Comparison of ENCODE assay signal across 11 cellular contexts in the genomic region with DNA sequence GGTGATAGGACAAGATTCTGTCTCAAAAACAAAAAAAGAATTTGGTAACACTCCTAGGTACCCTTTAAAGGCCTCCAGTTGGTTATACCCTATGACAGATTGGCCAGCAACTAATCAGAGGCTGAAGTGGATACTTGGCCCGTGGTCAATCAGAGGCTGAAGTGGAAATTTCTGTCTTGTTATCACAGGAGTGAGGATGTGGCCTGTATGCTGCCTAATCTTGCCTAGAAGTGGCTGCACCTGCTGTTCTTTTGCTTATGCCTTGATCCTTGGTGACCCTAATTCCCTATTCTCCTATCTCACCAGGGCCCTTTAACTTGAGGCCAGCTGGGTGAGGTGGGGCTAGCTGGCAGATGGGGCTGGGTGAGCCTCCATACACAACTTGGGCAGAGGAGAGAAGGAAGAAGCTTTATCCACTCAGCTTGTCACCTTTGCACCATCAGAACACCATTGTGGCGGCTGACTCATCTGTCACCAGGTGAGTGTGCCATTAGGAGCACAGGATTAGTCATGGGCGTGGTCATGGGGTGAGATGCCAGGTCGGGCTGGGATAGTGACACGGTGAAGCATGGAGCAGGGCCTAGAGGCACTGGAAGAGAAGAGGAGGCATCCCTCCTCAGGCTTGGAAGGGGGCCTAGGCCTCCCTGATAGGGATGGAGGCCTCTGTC. TPM values are rescaled to one million over a fixed set of nuclear protein-coding genes. Genes with fewer than 3 reads are reported as not detected.
A peak's percentile ranks its signal among the peaks of the same experiment; 100 is the strongest.
DNase-seq lines count a peak whose midpoint lies in the region; ATAC-seq, FAIRE-seq and TF ChIP-seq lines count a peak whose summit lies in the region.
"Had no signal": no experiment of that assay in that cellular context is flagged by ENCODE, and none has a peak within 500 bp of the region (broad histone marks: within the 10 kb centered on the region; RNA-seq: fewer than 3 reads in every experiment).

No MANE protein-coding gene starts in this region.

- peak overlapping the region; percentile 74 for H3K27ac Mint-ChIP-seq in activated T-cell treated with anti-CD3 and anti-CD28 coated beads, Interleukin-2, amount 50 U/mL, for 24 hours
- no peak overlapping the region for H3K27ac Mint-ChIP-seq in nephron progenitor cell

- H3K4me1 Mint-ChIP-seq in activated T-cell treated with anti-CD3 and anti-CD28 coated beads, Interleukin-2, amount 50 U/mL, for 24 hours (ENCODE audit: low read depth) = peaks cover 33% of the 10 kb centered on the region
- peaks cover 11% of the 10 kb centered on the region for H3K4me1 Mint-ChIP-seq in nephron progenitor cell

- H3K4me3 ChIP-seq in HepG2 (replicated peaks in 1 of 3; ENCODE audit: insufficient read depth in 1 of 3, low read depth in 2 of 3, low read length in 3 of 3) = peak overlapping the region in 1 of 3 experiments; percentile 56; a peak in 1 of 6 replicates
- no peak overlapping the region for H3K4me3 ChIP-seq in thyroid gland (replicated peaks in 1 of 3)
- H3K4me3 ChIP-seq: thoracic aorta had no signal

- DNase-seq in activated T-cell treated with anti-CD3 and anti-CD28 coated beads for 48 hours (ENCODE audit: low read depth) = peak; percentile 68
- DNase-seq in activated T-cell treated with anti-CD3 and anti-CD28 coated beads for 4 hours = no peak
- DNase-seq in activated T-cell treated with anti-CD3 and anti-CD28 coated beads, Interleukin-2, amount 50 U/mL, for 24 hours = peak; percentile 55
- DNase-seq in HepG2 (ENCODE audit: low spot score) = peak; percentile 71
- peak; percentile 73 to 75 for DNase-seq in thyroid gland
- DNase-seq in nephron progenitor cell = no peak
- DNase-seq in GDM1 (lab: John Stamatoyannopoulos, UW) = no peak
- DNase-seq in NCI-H1694 (lab: John Stamatoyannopoulos, UW) = no peak
- DNase-seq: NCI-H1105 treated with DMSO at 0.1 percent for 48 hours had no signal

- POLR2A ChIA-PET in HepG2 (lab: Yijun Ruan, JAX) = interaction anchor here (0.6 kb wide), 1 partner anchor 9 kb away, joined by 4 read pairs; no protein-coding TSS in a partner anchor

- H3K9me3 Mint-ChIP-seq in activated T-cell treated with anti-CD3 and anti-CD28 coated beads, Interleukin-2, amount 50 U/mL, for 24 hours = no peaks in the 10 kb centered on the region
- no peaks in the 10 kb centered on the region for H3K9me3 Mint-ChIP-seq in nephron progenitor cell

- no peak overlapping the region for H3K9ac ChIP-seq in HepG2 (ENCODE audit: insufficient read depth, low read depth, low read length)

- peaks cover 69% of the 10 kb centered on the region for H3K4me1 ChIP-seq in HepG2 (ENCODE audit: insufficient read depth, low read length)
- peaks cover 26 to 36% of the 10 kb centered on the region in 2 donors for H3K4me1 ChIP-seq in thyroid gland

- H3K27me3 ChIP-seq in HepG2 (ENCODE audit: control insufficient read depth in 1 of 2, insufficient read depth in 2 of 2, low read length in 2 of 2) = no peaks in the 10 kb centered on the region
- H3K27me3 ChIP-seq in thyroid gland = no peaks in the 10 kb centered on the region

- no peaks in the 10 kb centered on the region for H3K27me3 Mint-ChIP-seq in activated T-cell treated with anti-CD3 and anti-CD28 coated beads, Interleukin-2, amount 50 U/mL, for 24 hours
- peaks cover 3% of the 10 kb centered on the region for H3K27me3 Mint-ChIP-seq in nephron progenitor cell (ENCODE audit: low read depth, poor library complexity)
- H3K27me3 Mint-ChIP-seq: CD4-positive, CD25-positive, alpha-beta regulatory T cell had no signal

- no peak overlapping the region for H2AFZ ChIP-seq in HepG2 (ENCODE audit: low read length)

- no peak for FAIRE-seq in HepG2 (lab: Jason Lieb, UNC)

- H4K20me1 ChIP-seq in HepG2 (ENCODE audit: insufficient read depth, low read length) = no peaks in the 10 kb centered on the region

- H3K9me3 ChIP-seq in HepG2 (ENCODE audit: low read length) (no peaks in the 10 kb centered on the region), thyroid gland (no peaks in the 10 kb centered on the region)
- H3K9me3 ChIP-seq: thoracic aorta had no signal

- no peaks in the 10 kb centered on the region for H3K36me3 ChIP-seq in HepG2 (replicated peaks in 1 of 2; ENCODE audit: control insufficient read depth in 1 of 2, insufficient read depth in 2 of 2, low read length in 2 of 2)
- no peaks in the 10 kb centered on the region for H3K36me3 ChIP-seq in thyroid gland
- H3K36me3 ChIP-seq: thoracic aorta had no signal

- TF ChIP-seq EP300 in HepG2 (IDR thresholded peaks at IDR 0.05; ENCODE audit: low read depth in 2 of 2, low read length in 2 of 2) (no peak), HepG2 (CRISPR knock-in tag; IDR thresholded peaks at IDR 0.05; ENCODE audit: borderline replicate concordance) (no peak)

- no peak for TF ChIP-seq RAD21 in HepG2 (CRISPR knock-in tag; IDR thresholded peaks at IDR 0.05)

- WGBS in HepG2 (ENCODE audit: low lambda C conversion rate) = 11% methylated on average over 5 of the region's 5 CpGs
- 65 to 85% methylated on average over 5 of the region's 5 CpGs for WGBS in thyroid gland, 2 donors

- peak overlapping the region; percentile 81 for H3K4me2 ChIP-seq in HepG2 (ENCODE audit: low read depth, low read length)

- H3K27ac ChIP-seq in HepG2 (ENCODE audit: extremely low read length, insufficient read depth, low read length) (no peak overlapping the region), thyroid gland (peak overlapping the region; percentile 66 to 88 (median 87))
- H3K27ac ChIP-seq: thoracic aorta had no signal

- no TSS peak for BruUV-seq in HepG2 (replicated peaks; lab: Mats Ljungman, UMichigan)

- H3K36me3 Mint-ChIP-seq in activated T-cell treated with anti-CD3 and anti-CD28 coated beads, Interleukin-2, amount 50 U/mL, for 24 hours (ENCODE audit: low read depth) = no peaks in the 10 kb centered on the region
- no peaks in the 10 kb centered on the region for H3K36me3 Mint-ChIP-seq in nephron progenitor cell (ENCODE audit: low read depth)
- H3K36me3 Mint-ChIP-seq: CD4-positive, CD25-positive, alpha-beta regulatory T cell had no signal

- in situ Hi-C loops in HepG2 (cut with HindIII; ENCODE audit: extremely low pct_ligation_motif_present, low pct_unique_long_range_greater_than_20kb) = loop anchor here (25.0 kb wide), 1 partner anchor 404 kb away; a partner anchor contains a TSS

- no peaks in the 10 kb centered on the region for H3K79me2 ChIP-seq in HepG2 (ENCODE audit: insufficient read depth, low read length)

- intact Hi-C loops in HepG2 (cut with micrococcal nuclease; ENCODE audit: unreplicated experiment) = loop anchor here (5.0 kb wide), 1 partner anchor 71 kb away; no protein-coding TSS in a partner anchor
- intact Hi-C loops in thyroid gland (cut with DNase I) = no loop called here

- TF ChIP-seq CTCF in HepG2 (CRISPR knock-in tag; IDR thresholded peaks at IDR 0.05) (no peak), thyroid gland (IDR thresholded peaks at IDR 0.05) (no peak), nephron progenitor cell (IDR thresholded peaks at IDR 0.05) (no peak)

- TF ChIP-seq POLR2A in HepG2 (IDR thresholded peaks at IDR 0.05; ENCODE audit: insufficient read depth in 1 of 2, low read depth in 2 of 2, low read length in 2 of 2) (no peak), thyroid gland (IDR thresholded peaks at IDR 0.05) (no peak)

- no peak overlapping the region for H3K4me3 Mint-ChIP-seq in activated T-cell treated with anti-CD3 and anti-CD28 coated beads, Interleukin-2, amount 50 U/mL, for 24 hours
- no peak overlapping the region for H3K4me3 Mint-ChIP-seq in nephron progenitor cell
- H3K4me3 Mint-ChIP-seq: CD4-positive, CD25-positive, alpha-beta regulatory T cell had no signal

- ATAC-seq in HepG2 = peak; percentile 47

- CTCF ChIA-PET in HepG2 (lab: Yijun Ruan, JAX; ENCODE audit: low intra/inter-chr PET ratio, low total read pairs) = no interaction called here

RNA-seq across cellular contexts. Expression of a gene that starts 41.5 kb away (rescaled TPM):
- total RNA-seq in HepG2 (2016; rRNA removed; fragmentation: Illumina TruSeq; extraction: Trizol) (73.0 and 99.7 TPM in 2 replicates), thyroid gland (10 to 100 TPM; 45.3 to 69.2 (median 53.8) TPM)
- total RNA-seq in HepG2 (2016; cell fraction: cytosol; rRNA removed; fragmentation: Illumina TruSeq; extraction: Trizol; ENCODE audit: low read depth) = 19.0 and 26.0 TPM in 2 replicates
- 71.3 and 99.4 TPM in 2 replicates for total RNA-seq in HepG2 (2016; cell fraction: insoluble cytoplasmic fraction; rRNA removed; fragmentation: Illumina TruSeq; extraction: Trizol)
- total RNA-seq in HepG2 (2016; cell fraction: membrane; rRNA removed; fragmentation: Illumina TruSeq; extraction: Trizol) = 25.2 and 29.6 TPM in 2 replicates
- total RNA-seq in HepG2 (2016; cell fraction: nucleus; rRNA removed; fragmentation: Illumina TruSeq; extraction: Trizol) = 76.4 and 91.6 TPM in 2 replicates
- polyA plus RNA-seq in HepG2 (2011; rRNA removed) = 33.2 and 43.0 TPM in 2 replicates
- 14.1 and 24.4 TPM in 2 replicates for polyA plus RNA-seq in HepG2 (2011; cell fraction: cytosol; rRNA removed)
- 12.1 and 18.4 TPM in 2 replicates for polyA plus RNA-seq in HepG2 (2011; cell fraction: nucleus; rRNA removed)
- 46.5 and 59.9 TPM in 2 replicates for polyA plus RNA-seq in HepG2 (2012)
- 11.2 and 12.4 TPM in 2 replicates for polyA plus RNA-seq in HepG2 (2016; cell fraction: cytosol; fragmentation: Illumina TruSeq; extraction: Trizol; ENCODE audit: low read depth)
- 43.4 and 51.8 TPM in 2 replicates for polyA plus RNA-seq in HepG2 (2016; cell fraction: insoluble cytoplasmic fraction; fragmentation: Illumina TruSeq; extraction: Trizol; ENCODE audit: low read depth)
- polyA plus RNA-seq in HepG2 (2016; cell fraction: membrane; fragmentation: Illumina TruSeq; extraction: Trizol; ENCODE audit: low read depth) = 11.1 and 11.7 TPM in 2 replicates
- polyA plus RNA-seq in HepG2 (2016; cell fraction: nucleus; fragmentation: Illumina TruSeq; extraction: Trizol; ENCODE audit: insufficient read depth, low read depth) = 92.7 and 95.6 TPM in 2 replicates
- polyA minus RNA-seq in HepG2 (2011; rRNA and poly(A)+ RNA removed; ENCODE audit: low replicate concordance) = 25.6 and 32.4 TPM in 2 replicates
- polyA minus RNA-seq in HepG2 (2011; cell fraction: cytosol; rRNA and poly(A)+ RNA removed) = 42.9 and 70.5 TPM in 2 replicates
- 27.7 and 36.6 TPM in 2 replicates for polyA minus RNA-seq in HepG2 (2011; cell fraction: nucleus; rRNA and poly(A)+ RNA removed)

RNA-seq across cellular contexts. Expression of a gene that starts 57.5 kb away (rescaled TPM):
- 30.5 and 56.6 TPM in 2 replicates for total RNA-seq in HepG2 (2016; rRNA removed; fragmentation: Illumina TruSeq; extraction: Trizol)
- total RNA-seq in HepG2 (2016; cell fraction: cytosol; rRNA removed; fragmentation: Illumina TruSeq; extraction: Trizol; ENCODE audit: low read depth) = 8.6 and 10.2 TPM in 2 replicates
- total RNA-seq in HepG2 (2016; cell fraction: insoluble cytoplasmic fraction; rRNA removed; fragmentation: Illumina TruSeq; extraction: Trizol) = 28.5 and 53.5 TPM in 2 replicates
- total RNA-seq in HepG2 (2016; cell fraction: membrane; rRNA removed; fragmentation: Illumina TruSeq; extraction: Trizol) = 15.9 and 16.9 TPM in 2 replicates
- total RNA-seq in HepG2 (2016; cell fraction: nucleus; rRNA removed; fragmentation: Illumina TruSeq; extraction: Trizol) = 30.3 and 31.4 TPM in 2 replicates
- polyA plus RNA-seq in HepG2 (2011; rRNA removed) = 39.6 and 56.8 TPM in 2 replicates
- polyA plus RNA-seq in HepG2 (2011; cell fraction: cytosol; rRNA removed) = 32.2 and 37.4 TPM in 2 replicates
- 22.5 and 25.0 TPM in 2 replicates for polyA plus RNA-seq in HepG2 (2011; cell fraction: nucleus; rRNA removed)
- 21.7 and 26.9 TPM in 2 replicates for polyA plus RNA-seq in HepG2 (2012)
- polyA plus RNA-seq in HepG2 (2016; cell fraction: cytosol; fragmentation: Illumina TruSeq; extraction: Trizol; ENCODE audit: low read depth) = 1.3 and 1.4 TPM in 2 replicates
- 44.8 and 45.8 TPM in 2 replicates for polyA plus RNA-seq in HepG2 (2016; cell fraction: insoluble cytoplasmic fraction; fragmentation: Illumina TruSeq; extraction: Trizol; ENCODE audit: low read depth)
- polyA plus RNA-seq in HepG2 (2016; cell fraction: membrane; fragmentation: Illumina TruSeq; extraction: Trizol; ENCODE audit: low read depth) = 4.6 and 6.1 TPM in 2 replicates
- 26.6 and 29.0 TPM in 2 replicates for polyA plus RNA-seq in HepG2 (2016; cell fraction: nucleus; fragmentation: Illumina TruSeq; extraction: Trizol; ENCODE audit: insufficient read depth, low read depth)
- 36.1 and 80.0 TPM in 2 replicates for polyA minus RNA-seq in HepG2 (2011; rRNA and poly(A)+ RNA removed; ENCODE audit: low replicate concordance)
- polyA minus RNA-seq in HepG2 (2011; cell fraction: cytosol; rRNA and poly(A)+ RNA removed) = 51.2 and 62.4 TPM in 2 replicates
- polyA minus RNA-seq in HepG2 (2011; cell fraction: nucleus; rRNA and poly(A)+ RNA removed) = 61.9 and 65.6 TPM in 2 replicates
- 10 to 100 TPM; 31.7 to 40.3 (median 33.5) TPM for total RNA-seq in thyroid gland

Comparison
In these comparisons a context has a peak if more than half of its experiments do, and no peak if none do; other contexts are left out.
1. DNase-seq: peak in activated T-cell treated with anti-CD3 and anti-CD28 coated beads for 48 hours (single experiment), activated T-cell treated with anti-CD3 and anti-CD28 coated beads, Interleukin-2, amount 50 U/mL, for 24 hours (single experiment), HepG2 (single experiment) and thyroid gland (2 of 2); none in activated T-cell treated with anti-CD3 and anti-CD28 coated beads for 4 hours (single experiment), nephron progenitor cell (single experiment), GDM1 (single experiment) and NCI-H1694 (single experiment).